Comparison of ENCODE assay signal across 18 cellular contexts in genomic region chr5:136992796-136993489, GRCh38.
"Had no signal": no experiment of that assay in that cellular context is flagged by ENCODE, and none has a peak within 500 bp of the region (broad histone marks: within the 10 kb centered on the region; RNA-seq: fewer than 3 reads in every experiment).

No MANE protein-coding gene starts in this region.

- H3K9me3 ChIP-seq: adrenal gland, lower lobe of right lung, tibial artery had no signal

- H3K27me3 ChIP-seq: adrenal gland, tibial artery had no signal

- FAIRE-seq: colon had no signal

- H3K4me3 ChIP-seq: adrenal gland, lower lobe of right lung, tibial artery had no signal

- H3K36me3 ChIP-seq: adrenal gland, lower lobe of right lung, tibial artery had no signal

- ATAC-seq: activated CD4-positive, alpha-beta T cell treated with anti-CD3 and anti-CD28 coated beads for 36 hours; activated naive CD4-positive, alpha-beta T cell treated with anti-CD3 and anti-CD28 coated beads, Interleukin-2, amount 50 U/mL, for 72 hours; lower lobe of right lung; natural killer cell; WTC11 had no signal

- DNase-seq: activated CD4-positive, alpha-beta T cell treated with anti-CD3 and anti-CD28 coated beads for 36 hours; activated CD4-positive, alpha-beta T cell treated with anti-CD3 and anti-CD28 coated beads, Interleukin-2, amount 50 U/mL, for 48 hours; activated gamma-delta T cell treated with Interleukin-2 at 50 U/mL for 16 hours; activated T-cell treated with anti-CD3 and anti-CD28 coated beads for 4 hours; adrenal gland; endodermal cell; foreskin melanocyte; lower lobe of right lung; natural killer cell; stimulated activated CD4-positive, alpha-beta T cell treated with anti-CD3 and anti-CD28 coated beads, Interleukin-2, amount 100 ng/mL, for 24 hours; stimulated activated naive CD4-positive, alpha-beta T cell treated with Interleukin-2 at 50 U/mL for 16 hours; SW 1271; T-helper 2 cell; tibial artery had no signal

- H3K27ac ChIP-seq: adrenal gland, epithelial cell of prostate, lower lobe of right lung, tibial artery had no signal

- H3K4me1 ChIP-seq: adrenal gland, lower lobe of right lung, tibial artery had no signal
